Comparison of ENCODE assay signal across 8 cellular contexts in the genomic region with DNA sequence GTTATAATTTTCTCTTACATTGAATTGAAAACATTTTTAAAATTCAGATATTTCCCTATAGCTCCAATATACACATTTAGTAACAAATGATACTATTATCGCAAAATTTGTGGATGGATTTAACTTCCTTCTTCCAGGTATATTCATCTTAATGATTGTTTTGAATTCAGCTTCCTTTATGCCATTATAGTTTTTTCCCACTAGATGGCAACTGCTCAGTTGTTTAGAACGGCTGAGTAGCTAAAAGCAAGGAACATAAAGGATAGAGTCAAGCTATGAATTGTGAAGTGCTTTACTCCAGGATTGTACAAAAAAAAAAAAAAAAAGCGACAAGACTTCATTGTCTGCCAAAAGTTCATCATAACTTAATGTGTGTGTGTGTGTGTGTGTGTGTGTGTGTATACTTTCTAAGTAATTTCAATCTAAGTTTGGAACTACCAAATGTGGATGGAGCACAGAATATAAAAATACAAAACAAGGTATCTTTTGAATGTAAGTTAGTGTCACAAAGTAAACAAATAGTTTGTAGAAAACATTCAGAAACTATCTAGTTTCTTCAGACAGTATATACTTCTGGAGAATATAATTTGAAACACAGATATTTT.
DNase-seq lines count a peak whose midpoint lies in the region; ATAC-seq, FAIRE-seq and TF ChIP-seq lines count a peak whose summit lies in the region.

No MANE protein-coding gene starts in this region.

- no peak overlapping the region for H3K9ac ChIP-seq in endodermal cell (ENCODE audit: extremely low read depth, low read length, poor library complexity, severe bottlenecking)

- H3K4me3 Mint-ChIP-seq in endodermal cell, result no peak overlapping the region

- H3K4me3 ChIP-seq in endodermal cell (ENCODE audit: low read length), result no peak overlapping the region
- H3K4me3 ChIP-seq in pancreas, result no peak overlapping the region
- no peak overlapping the region for H3K4me3 ChIP-seq in coronary artery

- H3K27me3 Mint-ChIP-seq in endodermal cell (ENCODE audit: insufficient read depth), result no peaks in the 10 kb centered on the region

- intact Hi-C loops in pancreas (cut with DNase I), result no loop called here

- H3K36me3 ChIP-seq in endodermal cell (ENCODE audit: control insufficient read depth, insufficient read depth, low read length) (no peaks in the 10 kb centered on the region), pancreas (no peaks in the 10 kb centered on the region)

- 37 to 40% methylated on average over 1 to 2 of the region's 3 CpGs for WGBS in endodermal cell (ENCODE audit: insufficient coverage in 1 of 2, insufficient read length in 1 of 2), 2 experiments
- 11 to 15% methylated on average over 3 of the region's 3 CpGs for WGBS in pancreas, 2 donors

- peak; percentile 60 for FAIRE-seq in pancreas (lab: Jason Lieb, UNC)

- H3K4me1 ChIP-seq in endodermal cell (ENCODE audit: control insufficient read depth, insufficient read depth, low read length) (no peaks in the 10 kb centered on the region), pancreas (no peaks in the 10 kb centered on the region)

- no peak overlapping the region for H3K27ac Mint-ChIP-seq in endodermal cell

- peaks cover 1% of the 10 kb centered on the region for H3K4me1 Mint-ChIP-seq in endodermal cell

- H3K27ac ChIP-seq in endodermal cell (ENCODE audit: low read depth, low read length) (no peak overlapping the region), pancreas (no peak overlapping the region), coronary artery (no peak overlapping the region)

- no peaks in the 10 kb centered on the region for H3K27me3 ChIP-seq in endodermal cell (ENCODE audit: control insufficient read depth, insufficient read depth, low read length, poor library complexity, severe bottlenecking)
- no peaks in the 10 kb centered on the region for H3K27me3 ChIP-seq in pancreas

- H3K36me3 Mint-ChIP-seq in endodermal cell (ENCODE audit: low read depth), result no peaks in the 10 kb centered on the region

- no peaks in the 10 kb centered on the region for H3K9me3 Mint-ChIP-seq in endodermal cell

- TF ChIP-seq CTCF in endodermal cell (conservative IDR thresholded peaks at IDR 0.05), result peak; percentile 78
- no peak for TF ChIP-seq CTCF in pancreas (IDR thresholded peaks at IDR 0.05)
- no peak for TF ChIP-seq CTCF in coronary artery (IDR thresholded peaks at IDR 0.05)

- ATAC-seq in GM18511 (IDR thresholded peaks at IDR 0.05; ENCODE audit: unreplicated experiment) (peak; percentile 54), pancreas (peak in 3 of 4 donors; percentile 42 to 70 (median 44)), GM18870 (IDR thresholded peaks at IDR 0.05; ENCODE audit: unreplicated experiment) (no peak)

- H3K9me3 ChIP-seq in endodermal cell (ENCODE audit: control insufficient read depth, low read length) (no peaks in the 10 kb centered on the region), pancreas (no peaks in the 10 kb centered on the region)

- DNase-seq in A172 (ENCODE audit: low spot score) (peak; percentile 20), NCI-H526 (lab: John Stamatoyannopoulos, UW) (peak; percentile 15 to 69), endodermal cell (no peak), pancreas (no peak), coronary artery (ENCODE audit: low spot score) (no peak), 8988T (no peak)

Comparison
In these comparisons a context has a peak if more than half of its experiments do, and no peak if none do; other contexts are left out.
1. DNase-seq: peak in A172 (single experiment) and NCI-H526 (2 of 2); none in endodermal cell (single experiment), pancreas (0 of 6), coronary artery (single experiment) and 8988T (single experiment).